Comparison of ENCODE assay signal across 8 cellular contexts in the genomic region with DNA sequence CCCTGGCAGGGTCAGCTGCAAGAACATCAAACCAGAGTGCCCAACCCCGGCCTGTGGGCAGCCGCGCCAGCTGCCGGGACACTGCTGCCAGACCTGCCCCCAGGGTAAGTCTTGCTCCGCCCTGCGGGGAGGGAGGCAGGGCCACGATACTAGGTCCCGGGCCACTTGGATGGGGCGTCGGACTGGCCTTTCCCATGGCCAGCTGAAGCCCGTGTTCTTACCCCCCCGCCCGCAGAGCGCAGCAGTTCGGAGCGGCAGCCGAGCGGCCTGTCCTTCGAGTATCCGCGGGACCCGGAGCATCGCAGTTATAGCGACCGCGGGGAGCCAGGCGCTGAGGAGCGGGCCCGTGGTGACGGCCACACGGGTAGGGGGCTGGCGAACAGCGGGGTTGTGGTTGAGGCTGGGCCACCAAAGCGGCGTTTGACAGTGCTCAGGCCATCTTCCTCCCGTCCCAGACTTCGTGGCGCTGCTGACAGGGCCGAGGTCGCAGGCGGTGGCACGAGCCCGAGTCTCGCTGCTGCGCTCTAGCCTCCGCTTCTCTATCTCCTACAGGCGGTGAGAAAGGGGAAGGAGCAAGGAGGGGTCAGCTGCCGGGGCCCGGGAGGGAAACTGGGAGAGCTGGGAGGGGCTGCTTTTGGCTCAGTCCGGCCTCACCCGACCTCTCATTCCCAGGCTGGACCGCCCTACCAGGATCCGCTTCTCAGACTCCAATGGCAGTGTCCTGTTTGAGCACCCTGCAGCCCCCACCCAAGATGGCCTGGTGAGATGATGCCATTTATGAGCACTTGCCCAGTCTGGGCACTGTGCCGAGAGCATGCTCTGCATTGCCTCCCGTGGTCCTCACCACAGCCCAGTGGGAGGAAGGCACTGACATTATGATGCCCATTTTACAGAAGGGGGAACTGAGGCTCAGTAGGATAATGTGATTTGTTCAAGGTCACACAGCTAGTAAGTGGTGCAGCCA. TPM values are rescaled to one million over a fixed set of nuclear protein-coding genes. Genes with fewer than 3 reads are reported as not detected.
DNase-seq lines count a peak whose midpoint lies in the region; ATAC-seq and TF ChIP-seq lines count a peak whose summit lies in the region.
"Had no signal": no experiment of that assay in that cellular context is flagged by ENCODE, and none has a peak within 500 bp of the region (broad histone marks: within the 10 kb centered on the region; RNA-seq: fewer than 3 reads in every experiment).

No MANE protein-coding gene starts in this region.

- intact Hi-C loops in left ventricle myocardium superior (cut with micrococcal nuclease) = no loop called here

- H3K27me3 Mint-ChIP-seq in T-helper 17 cell = peaks cover 70% of the 10 kb centered on the region

- no peaks in the 10 kb centered on the region for H3F3A ChIP-seq in smooth muscle cell (ENCODE audit: low read depth)

- no peak overlapping the region for H3K27ac Mint-ChIP-seq in T-helper 17 cell
- H3K27ac Mint-ChIP-seq: activated CD4-positive, alpha-beta memory T cell treated with anti-CD3 and anti-CD28 coated beads for 36 hours had no signal

- no peaks in the 10 kb centered on the region for H3K9me3 ChIP-seq in T-helper 17 cell (ENCODE audit: control insufficient read depth, low read length, poor library complexity, severe bottlenecking)
- H3K9me3 ChIP-seq in smooth muscle cell (replicated peaks; ENCODE audit: low read depth) = no peaks in the 10 kb centered on the region

- H3K36me3 Mint-ChIP-seq in T-helper 17 cell (ENCODE audit: low read depth) = peaks cover 2% of the 10 kb centered on the region
- H3K36me3 Mint-ChIP-seq: activated CD4-positive, alpha-beta memory T cell treated with anti-CD3 and anti-CD28 coated beads for 36 hours had no signal

- H3K79me2 ChIP-seq in smooth muscle cell (ENCODE audit: low read depth) = no peaks in the 10 kb centered on the region

- H3K27ac ChIP-seq in smooth muscle cell (ENCODE audit: low read depth) = no peak overlapping the region

- H3K4me1 Mint-ChIP-seq in T-helper 17 cell = peaks cover 2% of the 10 kb centered on the region

- TF ChIP-seq CTCF in smooth muscle cell (IDR thresholded peaks at IDR 0.05; ENCODE audit: borderline replicate concordance, insufficient read depth, poor library complexity, severe bottlenecking) = no peak

- H3K27me3 ChIP-seq in smooth muscle cell (ENCODE audit: low read depth) = peaks cover 18% of the 10 kb centered on the region

- H3K9ac ChIP-seq in smooth muscle cell (ENCODE audit: low read depth) = no peak overlapping the region

- peak overlapping the region; percentile 81 for H3K4me3 Mint-ChIP-seq in T-helper 17 cell

- peak overlapping the region; percentile 57 for H3K4me3 ChIP-seq in smooth muscle cell

- H3K4me2 ChIP-seq in smooth muscle cell = peak overlapping the region; percentile 88

- H2AFZ ChIP-seq in smooth muscle cell (ENCODE audit: low read depth) = no peak overlapping the region

- DNase-seq in T-helper 17 cell (no peak), left ventricle myocardium superior (peak; percentile 75), smooth muscle cell (lab: John Stamatoyannopoulos, UW; ENCODE audit: unreplicated experiment) (no peak), OCI-M2 (lab: John Stamatoyannopoulos, UW; ENCODE audit: unreplicated experiment) (no peak)
- DNase-seq: activated CD4-positive, alpha-beta memory T cell treated with anti-CD3 and anti-CD28 coated beads for 36 hours; NCI-H1048 had no signal

- peaks cover 22% of the 10 kb centered on the region for H3K4me1 ChIP-seq in smooth muscle cell (ENCODE audit: low read depth)

- H3K36me3 ChIP-seq in smooth muscle cell (ENCODE audit: low read depth) = no peaks in the 10 kb centered on the region

- 11% methylated on average over 55 of the region's 55 CpGs for WGBS in smooth muscle cell (ENCODE audit: low lambda C conversion rate)

- no peaks in the 10 kb centered on the region for H4K20me1 ChIP-seq in smooth muscle cell (ENCODE audit: low read depth)

- peak; percentile 40 for ATAC-seq in T-helper 17 cell
- ATAC-seq in left ventricle myocardium superior = peak; percentile 64
- no peak for ATAC-seq in HG02870 (IDR thresholded peaks at IDR 0.05; ENCODE audit: unreplicated experiment)
- ATAC-seq in GM18861 (IDR thresholded peaks at IDR 0.05; ENCODE audit: unreplicated experiment) = no peak

RNA-seq across cellular contexts. Expression of a gene that starts 1.7 kb away (rescaled TPM):
- not detected for total RNA-seq in T-helper 17 cell
- total RNA-seq in left ventricle myocardium superior = 4.6 TPM
- 1.5 and 7.1 TPM in 2 replicates for total RNA-seq in smooth muscle cell
- polyA plus RNA-seq in smooth muscle cell = 2.5 and 4.9 TPM in 2 replicates

RNA-seq across cellular contexts. Expression of a gene that starts 3.5 kb away (rescaled TPM):
- not detected for total RNA-seq in T-helper 17 cell
- 0.37 TPM for total RNA-seq in left ventricle myocardium superior
- total RNA-seq in smooth muscle cell = 0.22 TPM in 1 of 2 replicates, not detected in the other
- 0.45 TPM in 1 of 2 replicates, not detected in the other for polyA plus RNA-seq in smooth muscle cell
- total RNA-seq: activated CD4-positive, alpha-beta memory T cell treated with anti-CD3 and anti-CD28 coated beads for 36 hours had no signal

RNA-seq across cellular contexts. Expression of a gene that starts 20.0 kb away (rescaled TPM):
- total RNA-seq in T-helper 17 cell (10 to 100 TPM; 28.6 to 38.3 TPM), left ventricle myocardium superior (26.0 TPM), smooth muscle cell (87.0 and 154 TPM in 2 replicates)
- 64.6 and 77.9 TPM in 2 replicates for polyA plus RNA-seq in smooth muscle cell

RNA-seq across cellular contexts. Expression of a gene that starts 20.1 kb away (rescaled TPM):
- total RNA-seq in T-helper 17 cell (1 to 10 TPM; 4.6 TPM), left ventricle myocardium superior (3.6 TPM), smooth muscle cell (2.3 and 4.1 TPM in 2 replicates)
- polyA plus RNA-seq in smooth muscle cell = 4.5 and 6.5 TPM in 2 replicates

RNA-seq across cellular contexts. Expression of a gene that starts 44.1 kb away (rescaled TPM):
- total RNA-seq in T-helper 17 cell = 10 to 100 TPM in 1 of 2 donors, 1 to 10 TPM in 1; 7.9 to 10.9 TPM
- total RNA-seq in left ventricle myocardium superior = 41.0 TPM
- 13.6 and 20.2 TPM in 2 replicates for total RNA-seq in smooth muscle cell
- polyA plus RNA-seq in smooth muscle cell = 15.3 and 15.8 TPM in 2 replicates

Comparison
In these comparisons a context has a peak if more than half of its experiments do, and no peak if none do; other contexts are left out.
1. ATAC-seq: peak in T-helper 17 cell (single experiment) and left ventricle myocardium superior (single experiment); none in HG02870 (single experiment) and GM18861 (single experiment).